16 cellular contexts compared by ENCODE assay signal in genomic region chr12:49764126-49764525, GRCh38. TPM values are rescaled to one million over a fixed set of nuclear protein-coding genes. Genes with fewer than 3 reads are reported as not detected.
DNase-seq lines count a peak whose midpoint lies in the region; ATAC-seq lines count a peak whose summit lies in the region.
"Had no signal": no experiment of that assay in that cellular context is flagged by ENCODE, and none has a peak within 500 bp of the region (broad histone marks: within the 10 kb centered on the region; RNA-seq: fewer than 3 reads in every experiment).

No MANE protein-coding gene starts in this region.

- CTCF ChIA-PET in T-cell (lab: Charles Lee) = interaction anchor here (1.0 to 2.1 kb wide), 4 partner anchors 17 to 74 kb away, joined by 3 to 12 read pairs (median 7); partner anchors contain the start of gene TMBIM6 (in 1 of the 2)

- no peak for ATAC-seq in activated T-cell treated with anti-CD3 and anti-CD28 coated beads, Interleukin-2, amount 50 U/mL, for 72 hours (replicated peaks in 1 of 2)
- no peak for ATAC-seq in T-cell (replicated peaks in 1 of 4)
- no peak for ATAC-seq in effector memory CD8-positive, alpha-beta T cell (replicated peaks)
- ATAC-seq in stimulated activated effector memory CD8-positive, alpha-beta T cell treated with anti-CD3 and anti-CD28 coated beads, Interleukin-12 subunit alpha, Interleukin-12 subunit beta, amount 100 ng/mL, for 72 hours = no peak
- ATAC-seq: HCT116 had no signal

- peaks cover 69% of the 10 kb centered on the region for H3K4me1 Mint-ChIP-seq in activated T-cell treated with anti-CD3 and anti-CD28 coated beads, Interleukin-2, amount 50 U/mL, for 72 hours (ENCODE audit: low read depth)
- H3K4me1 Mint-ChIP-seq in T-cell = peaks cover 57 to 65% (median 60%) of the 10 kb centered on the region in 3 donors
- peaks cover 19 to 42% of the 10 kb centered on the region in 2 donors for H3K4me1 Mint-ChIP-seq in effector memory CD8-positive, alpha-beta T cell (ENCODE audit: low read depth in 2 of 2)
- peaks cover 54% of the 10 kb centered on the region for H3K4me1 Mint-ChIP-seq in stimulated activated effector memory CD8-positive, alpha-beta T cell treated with anti-CD3 and anti-CD28 coated beads, Interleukin-12 subunit alpha, Interleukin-12 subunit beta, amount 100 ng/mL, for 72 hours

- POLR2A ChIA-PET in T-cell (lab: Charles Lee) = no interaction called here

- no peaks in the 10 kb centered on the region for H3K9me3 Mint-ChIP-seq in activated T-cell treated with anti-CD3 and anti-CD28 coated beads, Interleukin-2, amount 50 U/mL, for 72 hours
- no peaks in the 10 kb centered on the region for H3K9me3 Mint-ChIP-seq in T-cell
- H3K9me3 Mint-ChIP-seq in effector memory CD8-positive, alpha-beta T cell = no peaks in the 10 kb centered on the region
- no peaks in the 10 kb centered on the region for H3K9me3 Mint-ChIP-seq in stimulated activated effector memory CD8-positive, alpha-beta T cell treated with anti-CD3 and anti-CD28 coated beads, Interleukin-12 subunit alpha, Interleukin-12 subunit beta, amount 100 ng/mL, for 72 hours

- peaks cover 17 to 41% of the 10 kb centered on the region in 2 donors for H3K36me3 Mint-ChIP-seq in activated T-cell treated with anti-CD3 and anti-CD28 coated beads, Interleukin-2, amount 50 U/mL, for 72 hours (ENCODE audit: insufficient read depth in 2 of 2)
- H3K36me3 Mint-ChIP-seq in T-cell = peaks cover 42% of the 10 kb centered on the region
- H3K36me3 Mint-ChIP-seq in effector memory CD8-positive, alpha-beta T cell (ENCODE audit: insufficient read depth) = peaks cover 66% of the 10 kb centered on the region
- peaks cover 71% of the 10 kb centered on the region for H3K36me3 Mint-ChIP-seq in stimulated activated effector memory CD8-positive, alpha-beta T cell treated with anti-CD3 and anti-CD28 coated beads, Interleukin-12 subunit alpha, Interleukin-12 subunit beta, amount 100 ng/mL, for 72 hours

- peak overlapping the region in 1 of 2 donors; percentile 84 for H3K4me3 Mint-ChIP-seq in activated T-cell treated with anti-CD3 and anti-CD28 coated beads, Interleukin-2, amount 50 U/mL, for 72 hours
- peak overlapping the region in 1 of 3 donors; percentile 48 for H3K4me3 Mint-ChIP-seq in T-cell
- no peak overlapping the region for H3K4me3 Mint-ChIP-seq in effector memory CD8-positive, alpha-beta T cell
- no peak overlapping the region for H3K4me3 Mint-ChIP-seq in stimulated activated effector memory CD8-positive, alpha-beta T cell treated with anti-CD3 and anti-CD28 coated beads, Interleukin-12 subunit alpha, Interleukin-12 subunit beta, amount 100 ng/mL, for 72 hours

- no peaks in the 10 kb centered on the region for H3K27me3 Mint-ChIP-seq in activated T-cell treated with anti-CD3 and anti-CD28 coated beads, Interleukin-2, amount 50 U/mL, for 72 hours (ENCODE audit: low read depth)
- no peaks in the 10 kb centered on the region for H3K27me3 Mint-ChIP-seq in T-cell
- H3K27me3 Mint-ChIP-seq in effector memory CD8-positive, alpha-beta T cell = no peaks in the 10 kb centered on the region

- peak overlapping the region; percentile 97 for H3K27ac Mint-ChIP-seq in activated T-cell treated with anti-CD3 and anti-CD28 coated beads, Interleukin-2, amount 50 U/mL, for 72 hours
- peak overlapping the region; percentile 86 to 90 for H3K27ac Mint-ChIP-seq in T-cell
- H3K27ac Mint-ChIP-seq in effector memory CD8-positive, alpha-beta T cell = peak overlapping the region; percentile 57 to 87
- H3K27ac Mint-ChIP-seq in stimulated activated effector memory CD8-positive, alpha-beta T cell treated with anti-CD3 and anti-CD28 coated beads, Interleukin-12 subunit alpha, Interleukin-12 subunit beta, amount 100 ng/mL, for 72 hours = peak overlapping the region; percentile 85

- no peak for DNase-seq in activated T-cell treated with anti-CD3 and anti-CD28 coated beads, Interleukin-2, amount 50 U/mL, for 72 hours
- DNase-seq in activated T-cell treated with anti-CD3 and anti-CD28 coated beads, Interleukin-2, amount 50 U/mL, for 1 hour = no peak
- DNase-seq in T-cell (no peak), NCI-H187 treated with DMSO at 0.1 percent for 48 hours (lab: John Stamatoyannopoulos, UW) (no peak), occipital lobe (lab: John Stamatoyannopoulos, UW) (no peak)
- no peak for DNase-seq in effector memory CD8-positive, alpha-beta T cell
- DNase-seq in stimulated activated effector memory CD8-positive, alpha-beta T cell treated with anti-CD3 and anti-CD28 coated beads, Interleukin-12 subunit alpha, Interleukin-12 subunit beta, amount 100 ng/mL, for 72 hours (ENCODE audit: low spot score in 2 of 2) = no peak
- DNase-seq in stimulated activated CD4-positive, alpha-beta T cell treated with anti-CD3 and anti-CD28 coated beads, Interleukin-1b, Interleukin-23, amount 100 ng/mL, for 48 hours = no peak
- DNase-seq: amniotic stem cell; caudate nucleus; head of caudate nucleus; NCI-H2171 treated with DMSO at 0.1 percent for 48 hours; Peyer's patch; retina; stimulated activated CD4-positive, alpha-beta T cell treated with anti-CD3 and anti-CD28 coated beads, Interleukin-15, amount 100 ng/mL, for 24 hours had no signal

RNA-seq across cellular contexts. Expression of gene TMBIM6, which starts 22.8 kb away (rescaled TPM):
- total RNA-seq in activated T-cell treated with anti-CD3 and anti-CD28 coated beads, Interleukin-2, amount 50 U/mL, for 72 hours = 100 to 1,000 TPM; 755 to 785 TPM
- total RNA-seq in T-cell (100 to 1,000 TPM; 333 to 426 (median 401) TPM), occipital lobe (256 TPM)

RNA-seq across cellular contexts. Expression of gene FMNL3, which starts 56.9 kb away (rescaled TPM):
- 10 to 100 TPM; 40.6 to 42.0 TPM for total RNA-seq in activated T-cell treated with anti-CD3 and anti-CD28 coated beads, Interleukin-2, amount 50 U/mL, for 72 hours
- total RNA-seq in T-cell = 10 to 100 TPM; 34.2 to 45.5 (median 41.1) TPM
- total RNA-seq in occipital lobe = 12.0 TPM
